In genomic region chr13:45342668-45343067, GRCh38 we compare ENCODE assay signal across 1 cellular context.
TF ChIP-seq lines count a peak whose summit lies in the region.

No MANE protein-coding gene starts in this region.

TF ChIP-seq in K562, 482 proteins besides CTCF, POLR2A, EP300 and RAD21:
- 0 out of 2 replicates have a peak, but pooled peaks have one; percentile 1 for TF ChIP-seq ZNF592 (IDR thresholded peaks at IDR 0.05)
